33 cellular contexts compared by ENCODE assay signal in genomic region chr9:81445331-81445921, GRCh38.
"Had no signal": no experiment of that assay in that cellular context is flagged by ENCODE, and none has a peak within 500 bp of the region (broad histone marks: within the 10 kb centered on the region; RNA-seq: fewer than 3 reads in every experiment).

No MANE protein-coding gene starts in this region.

- H3K36me3 ChIP-seq: brain microvascular endothelial cell, cardiac muscle cell, colonic mucosa, SJCRH30 had no signal

- H3K4me3 ChIP-seq: cardiac muscle cell, colonic mucosa, SJCRH30, SK-N-MC had no signal

- H3K27ac ChIP-seq: brain microvascular endothelial cell, cardiac muscle cell, colonic mucosa, SJCRH30, SK-N-MC had no signal

- H3K27me3 Mint-ChIP-seq: activated CD4-positive, alpha-beta memory T cell treated with anti-CD3 and anti-CD28 coated beads for 36 hours; activated naive CD4-positive, alpha-beta T cell treated with anti-CD3 and anti-CD28 coated beads, Interleukin-2, amount 10 ng/mL, durations not matched to agents 7 days and 5 days; activated naive CD8-positive, alpha-beta T cell; activated naive CD8-positive, alpha-beta T cell treated with anti-CD3 and anti-CD28 coated beads, Interleukin-2, amount 50 U/mL, for 24 hours; central memory CD8-positive, alpha-beta T cell had no signal

- H3K9me3 ChIP-seq: colonic mucosa had no signal

- H3K4me1 ChIP-seq: colonic mucosa, SJCRH30 had no signal

- DNase-seq: activated CD4-positive, alpha-beta memory T cell treated with anti-CD3 and anti-CD28 coated beads for 36 hours; activated CD4-positive, alpha-beta T cell treated with anti-CD3 and anti-CD28 coated beads for 4 hours; activated CD4-positive, alpha-beta T cell treated with anti-CD3 and anti-CD28 coated beads, Interleukin-2, amount 50 U/mL, for 1 hour; activated CD4-positive, CD25-positive, alpha-beta regulatory T cell treated with anti-CD3 and anti-CD28 coated beads, Interleukin-2, amount 50 U/mL, for 72 hours; activated CD8-positive, alpha-beta memory T cell treated with anti-CD3 and anti-CD28 coated beads, Interleukin-2, amount 50 U/mL, for 4 hours; activated effector memory CD4-positive, alpha-beta T cell treated with Interleukin-2 at 50 U/mL for 16 hours; activated naive CD4-positive, alpha-beta T cell treated with anti-CD3 and anti-CD28 coated beads, Interleukin-2, amount 10 ng/mL, durations not matched to agents 7 days and 5 days; activated naive CD8-positive, alpha-beta T cell treated with anti-CD3 and anti-CD28 coated beads, Interleukin-2, amount 50 U/mL, for 24 hours; activated T-cell treated with anti-CD3 and anti-CD28 coated beads for 4 hours; activated T-cell treated with anti-CD3 and anti-CD28 coated beads, Interleukin-2, amount 50 U/mL, for 4 hours; amniotic stem cell; aorta; brain microvascular endothelial cell; colonic mucosa; Karpas-422; NCI-H1092 treated with DMSO at 0.1 percent for 48 hours; NCI-H1417; NCI-H146; NCI-H187; NCI-H2029 treated with DMSO at 0.1 percent for 48 hours; NCI-H2107; NCI-H226; NCI-H524 treated with DMSO at 0.1 percent for 48 hours; SHP77; SJCRH30; T1000 had no signal

- H3K4me3 Mint-ChIP-seq: activated CD4-positive, alpha-beta memory T cell treated with anti-CD3 and anti-CD28 coated beads for 36 hours; activated naive CD4-positive, alpha-beta T cell treated with anti-CD3 and anti-CD28 coated beads, Interleukin-2, amount 10 ng/mL, durations not matched to agents 7 days and 5 days; activated naive CD8-positive, alpha-beta T cell; activated naive CD8-positive, alpha-beta T cell treated with anti-CD3 and anti-CD28 coated beads, Interleukin-2, amount 50 U/mL, for 24 hours; activated T-cell treated with anti-CD3 and anti-CD28 coated beads, Interleukin-2, amount 50 U/mL, for 4 hours; activated T-helper 1 cell treated with anti-CD3 and anti-CD28 coated beads, Interleukin-12 subunit alpha, Interleukin-12 subunit beta, Interleukin-2, Interleukin-4 antibody, amounts not matched to agents 30 ng/mL and 10 ng/mL and 1 ng/mL, durations not matched to agents 14 hours and 24 hours and 36 hours; central memory CD8-positive, alpha-beta T cell had no signal

- FAIRE-seq: TTC549 had no signal

- ATAC-seq: activated naive CD8-positive, alpha-beta T cell treated with anti-CD3 and anti-CD28 coated beads, Interleukin-2, amount 50 U/mL, for 24 hours; activated T-cell treated with anti-CD3 and anti-CD28 coated beads, Interleukin-2, amount 50 U/mL, for 4 hours; Panc1 had no signal

- H3K4me1 Mint-ChIP-seq: activated naive CD4-positive, alpha-beta T cell treated with anti-CD3 and anti-CD28 coated beads, Interleukin-2, amount 10 ng/mL, durations not matched to agents 7 days and 5 days; activated naive CD8-positive, alpha-beta T cell treated with anti-CD3 and anti-CD28 coated beads, Interleukin-2, amount 50 U/mL, for 24 hours; central memory CD8-positive, alpha-beta T cell had no signal

- H3K36me3 Mint-ChIP-seq: activated CD4-positive, alpha-beta memory T cell treated with anti-CD3 and anti-CD28 coated beads for 36 hours; activated naive CD4-positive, alpha-beta T cell treated with anti-CD3 and anti-CD28 coated beads, Interleukin-2, amount 10 ng/mL, durations not matched to agents 7 days and 5 days; activated naive CD8-positive, alpha-beta T cell had no signal

- H3K27ac Mint-ChIP-seq: activated CD4-positive, alpha-beta memory T cell treated with anti-CD3 and anti-CD28 coated beads for 36 hours; activated naive CD4-positive, alpha-beta T cell treated with anti-CD3 and anti-CD28 coated beads, Interleukin-2, amount 10 ng/mL, durations not matched to agents 7 days and 5 days; activated naive CD8-positive, alpha-beta T cell; activated naive CD8-positive, alpha-beta T cell treated with anti-CD3 and anti-CD28 coated beads, Interleukin-2, amount 50 U/mL, for 24 hours; activated T-helper 1 cell treated with anti-CD3 and anti-CD28 coated beads, Interleukin-12 subunit alpha, Interleukin-12 subunit beta, Interleukin-2, Interleukin-4 antibody, amounts not matched to agents 30 ng/mL and 10 ng/mL and 1 ng/mL, durations not matched to agents 14 hours and 24 hours and 36 hours had no signal
